1 cellular context compared by ENCODE assay signal in genomic region chr11:62499311-62499956, GRCh38.
TF ChIP-seq lines count a peak whose summit lies in the region.
"Not testable (repeated sequence)": the region's sequence is repeated elsewhere in the genome, so short reads cannot be mapped to it uniquely, and the experiment has no call there.

No MANE protein-coding gene starts in this region.

TF ChIP-seq in K562, 482 proteins besides CTCF, POLR2A, EP300 and RAD21 (continued from another document):
- TF ChIP-seq, protein P1, sequence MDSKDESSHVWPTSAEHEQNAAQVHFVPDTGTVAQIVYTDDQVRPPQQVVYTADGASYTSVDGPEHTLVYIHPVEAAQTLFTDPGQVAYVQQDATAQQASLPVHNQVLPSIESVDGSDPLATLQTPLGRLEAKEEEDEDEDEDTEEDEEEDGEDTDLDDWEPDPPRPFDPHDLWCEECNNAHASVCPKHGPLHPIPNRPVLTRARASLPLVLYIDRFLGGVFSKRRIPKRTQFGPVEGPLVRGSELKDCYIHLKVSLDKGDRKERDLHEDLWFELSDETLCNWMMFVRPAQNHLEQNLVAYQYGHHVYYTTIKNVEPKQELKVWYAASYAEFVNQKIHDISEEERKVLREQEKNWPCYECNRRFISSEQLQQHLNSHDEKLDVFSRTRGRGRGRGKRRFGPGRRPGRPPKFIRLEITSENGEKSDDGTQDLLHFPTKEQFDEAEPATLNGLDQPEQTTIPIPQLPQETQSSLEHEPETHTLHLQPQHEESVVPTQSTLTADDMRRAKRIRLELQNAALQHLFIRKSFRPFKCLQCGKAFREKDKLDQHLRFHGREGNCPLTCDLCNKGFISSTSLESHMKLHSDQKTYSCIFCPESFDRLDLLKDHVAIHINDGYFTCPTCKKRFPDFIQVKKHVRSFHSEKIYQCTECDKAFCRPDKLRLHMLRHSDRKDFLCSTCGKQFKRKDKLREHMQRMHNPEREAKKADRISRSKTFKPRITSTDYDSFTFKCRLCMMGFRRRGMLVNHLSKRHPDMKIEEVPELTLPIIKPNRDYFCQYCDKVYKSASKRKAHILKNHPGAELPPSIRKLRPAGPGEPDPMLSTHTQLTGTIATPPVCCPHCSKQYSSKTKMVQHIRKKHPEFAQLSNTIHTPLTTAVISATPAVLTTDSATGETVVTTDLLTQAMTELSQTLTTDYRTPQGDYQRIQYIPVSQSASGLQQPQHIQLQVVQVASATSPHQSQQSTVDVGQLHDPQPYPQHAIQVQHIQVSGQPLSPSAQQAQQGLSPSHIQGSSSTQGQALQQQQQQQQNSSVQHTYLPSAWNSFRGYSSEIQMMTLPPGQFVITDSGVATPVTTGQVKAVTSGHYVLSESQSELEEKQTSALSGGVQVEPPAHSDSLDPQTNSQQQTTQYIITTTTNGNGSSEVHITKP (IDR thresholded peaks at IDR 0.05; ENCODE audit: partially characterized antibody), result peak; percentile 64
- not testable (repeated sequence) for TF ChIP-seq CREB1 (IDR thresholded peaks at IDR 0.05); TOE1 (CRISPR knock-in tag; IDR thresholded peaks at IDR 0.05; ENCODE audit: borderline replicate concordance, low read depth); NR2C2 (CRISPR knock-in tag; IDR thresholded peaks at IDR 0.05); JUND (IDR thresholded peaks at IDR 0.05; ENCODE audit: borderline replicate concordance, low read depth, low read length)
- peak; percentile 20; the same call in 1 of the 2 replicates for TF ChIP-seq CREB1 (CRISPR knock-in tag; IDR thresholded peaks at IDR 0.05)
- peak; percentile 76; the same call in 1 of the 2 replicates for TF ChIP-seq BCOR (IDR thresholded peaks at IDR 0.05)
- TF ChIP-seq GATAD2A (IDR thresholded peaks at IDR 0.05), result peak; percentile 82
- 0 out of 2 replicates have a peak, but pooled peaks have one; percentile 44 for TF ChIP-seq TOE1 (IDR thresholded peaks at IDR 0.05; ENCODE audit: borderline replicate concordance)
- TF ChIP-seq RFX1 (IDR thresholded peaks at IDR 0.05), result peak; percentile 47; the same call in 1 of the 2 replicates
- TF ChIP-seq NFIC (IDR thresholded peaks at IDR 0.05), result peak; percentile 88
- TF ChIP-seq CTBP1 (IDR thresholded peaks at IDR 0.05; ENCODE audit: borderline replicate concordance), result peak; percentile 7; the same call in 1 of the 2 replicates
- TF ChIP-seq HDAC2 (IDR thresholded peaks at IDR 0.05), result peak; percentile 82; the same call in 1 of the 2 replicates
- 0 out of 2 replicates have a peak, but pooled peaks have one; percentile 1 for TF ChIP-seq NR2C2 (tag; IDR thresholded peaks at IDR 0.05)
- TF ChIP-seq SPI1 (IDR thresholded peaks at IDR 0.05; ENCODE audit: borderline replicate concordance, low read depth, low read length), result 0 out of 2 replicates have a peak, but pooled peaks have one; percentile 4
- TF ChIP-seq JUND (tag; IDR thresholded peaks at IDR 0.05; ENCODE audit: borderline replicate concordance, low read depth, low read length), result peak; percentile 32; the same call in 2 of the 3 replicates
- peak; percentile 28 for TF ChIP-seq KDM5B (IDR thresholded peaks at IDR 0.05; ENCODE audit: insufficient replicate concordance, low read depth, low read length)
- TF ChIP-seq PHF20 (IDR thresholded peaks at IDR 0.05; ENCODE audit: partially characterized antibody), result peak; percentile 26
- TF ChIP-seq HDAC1 (IDR thresholded peaks at IDR 0.05), result peak in 1 of 2 experiments; percentile 57; a peak in 1 of 4 replicates
